24 cellular contexts compared by ENCODE assay signal in the genomic region with DNA sequence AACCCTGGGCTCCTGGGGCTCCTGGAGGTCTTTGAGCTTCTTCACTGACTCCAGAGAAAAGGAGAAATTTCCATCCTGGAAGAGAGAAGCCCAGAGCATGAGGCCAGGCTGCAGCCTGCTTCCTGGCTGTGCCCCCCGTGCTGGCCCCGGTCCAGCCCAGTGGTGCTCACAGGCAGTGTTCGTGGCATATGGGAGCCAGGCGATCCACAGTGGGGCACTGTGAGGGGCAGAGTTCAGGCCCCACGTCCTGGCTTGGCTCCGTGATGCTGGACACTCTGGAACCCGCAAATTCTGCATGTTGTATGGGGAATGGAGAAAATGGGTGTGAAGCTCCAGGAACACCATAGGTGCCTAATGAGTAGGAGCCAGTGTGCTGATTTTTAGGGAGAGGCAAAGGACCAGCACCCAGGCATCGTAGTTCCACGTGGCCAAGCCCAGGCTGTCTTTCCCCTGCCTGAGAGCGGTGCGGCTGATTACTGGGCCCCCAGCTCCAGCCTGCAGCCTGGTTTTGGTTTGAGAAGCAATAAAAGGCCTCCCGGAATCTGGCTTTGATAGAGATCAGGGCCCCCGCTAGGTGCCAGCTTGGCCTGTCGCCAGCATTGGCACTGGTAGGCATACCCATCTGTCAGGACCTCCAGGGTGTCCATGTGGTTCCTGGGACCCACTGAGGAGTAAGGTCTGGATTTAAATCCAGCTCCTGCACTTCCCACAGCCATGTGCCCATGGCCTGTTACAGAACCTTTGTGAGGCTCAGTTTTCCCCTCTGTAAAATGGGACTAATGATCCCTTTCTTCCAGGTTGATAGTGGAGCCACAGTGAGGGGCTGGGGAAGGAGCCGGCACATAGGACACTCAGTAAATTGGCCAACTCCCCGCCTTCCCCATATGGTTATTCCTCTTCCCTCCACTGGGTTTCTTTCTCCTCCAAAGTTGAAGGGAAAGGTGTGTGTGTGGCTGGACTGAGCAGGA. TPM values are rescaled to one million over a fixed set of nuclear protein-coding genes. Genes with fewer than 3 reads are reported as not detected.
DNase-seq lines count a peak whose midpoint lies in the region; ATAC-seq and TF ChIP-seq lines count a peak whose summit lies in the region.
"Had no signal": no experiment of that assay in that cellular context is flagged by ENCODE, and none has a peak within 500 bp of the region (broad histone marks: within the 10 kb centered on the region; RNA-seq: fewer than 3 reads in every experiment).

No MANE protein-coding gene starts in this region.

- no peak overlapping the region for H2BK15ac ChIP-seq in neuronal stem cell (ENCODE audit: low read length)

- peak overlapping the region; percentile 60 for H3K4me3 Mint-ChIP-seq in Caco-2 (ENCODE audit: unreplicated experiment)
- H3K4me3 Mint-ChIP-seq: CD14-positive monocyte, H9, IgD-negative memory B cell had no signal

- no peak overlapping the region for H2AK5ac ChIP-seq in neuronal stem cell (ENCODE audit: low read depth, low read length)

- H3K79me1 ChIP-seq in neuronal stem cell (ENCODE audit: low read depth, low read length): peaks cover 2% of the 10 kb centered on the region

- H2BK120ac ChIP-seq in neuronal stem cell (ENCODE audit: low read depth, low read length): no peak overlapping the region

- H2BK12ac ChIP-seq in neuronal stem cell (ENCODE audit: low read length): no peak overlapping the region

- H3K9me3 ChIP-seq in Caco-2 (peaks cover 9% of the 10 kb centered on the region; the same call in 1 of the 2 replicates), neuronal stem cell (replicated peaks in 1 of 2; ENCODE audit: control insufficient read depth in 2 of 2, insufficient read depth in 1 of 2, low read depth in 1 of 2, low read length in 2 of 2) (peaks cover 0 to 2% of the 10 kb centered on the region in 2 donors)

- CTCF ChIA-PET in Caco-2 (lab: Charles Lee): no interaction called here

- no peak overlapping the region for H4K91ac ChIP-seq in neuronal stem cell (ENCODE audit: low read depth, low read length, poor library complexity)

- peak overlapping the region; percentile 35 for H2AFZ ChIP-seq in neuronal stem cell (ENCODE audit: low read length)

- intact Hi-C loops in Caco-2 (cut with micrococcal nuclease; ENCODE audit: unreplicated experiment): loop anchor here (2.0 kb wide), 1 partner anchor 17 kb away; no protein-coding TSS in a partner anchor

- peaks cover 37% of the 10 kb centered on the region for H3K4me1 Mint-ChIP-seq in Caco-2 (ENCODE audit: low read depth, unreplicated experiment)
- H3K4me1 Mint-ChIP-seq: IgD-negative memory B cell had no signal

- no peaks in the 10 kb centered on the region for H3K9me3 Mint-ChIP-seq in Caco-2 (ENCODE audit: unreplicated experiment)

- no peaks in the 10 kb centered on the region for H3K36me3 ChIP-seq in Caco-2 (ENCODE audit: control insufficient read depth, insufficient read depth, low read length)
- H3K36me3 ChIP-seq in neuronal stem cell (replicated peaks in 1 of 2; ENCODE audit: control insufficient read depth in 2 of 2, insufficient read depth in 2 of 2, low read length in 2 of 2): peaks cover 0 to 3% of the 10 kb centered on the region in 2 donors

- H4K8ac ChIP-seq in neuronal stem cell (ENCODE audit: low read depth, low read length): no peak overlapping the region

- no peak overlapping the region for H3K27ac ChIP-seq in neuronal stem cell (replicated peaks; ENCODE audit: low read length)
- H3K27ac ChIP-seq: SK-N-MC had no signal

- H3K27me3 ChIP-seq in Caco-2 (replicated peaks; ENCODE audit: control insufficient read depth, insufficient read depth, low read length) (no peaks in the 10 kb centered on the region), neuronal stem cell (ENCODE audit: control insufficient read depth in 3 of 3, insufficient read depth in 3 of 3, low read depth in 1 of 3, low read length in 3 of 3) (peaks cover 0 to 3% (median 0%) of the 10 kb centered on the region in 3 experiments)

- TF ChIP-seq CTCF in Caco-2 (IDR thresholded peaks at IDR 0.05; ENCODE audit: insufficient read depth in 1 of 2, low read depth in 1 of 2, low read length in 1 of 2, severe bottlenecking in 1 of 2, unreplicated experiment in 1 of 2): peak in 1 of 2 experiments; percentile 9
- TF ChIP-seq CTCF in omental fat pad (IDR thresholded peaks at IDR 0.05): no peak

- peaks cover 25% of the 10 kb centered on the region for H3K36me3 Mint-ChIP-seq in Caco-2 (ENCODE audit: insufficient read depth, unreplicated experiment)
- H3K36me3 Mint-ChIP-seq: CD14-positive monocyte, IgD-negative memory B cell had no signal

- no peak overlapping the region for H3K4ac ChIP-seq in neuronal stem cell (ENCODE audit: low read length)

- H3K14ac ChIP-seq in neuronal stem cell (ENCODE audit: low read length): no peak overlapping the region

- in situ Hi-C loops in G401 (cut with HindIII; ENCODE audit: low sequenced_read_pairs): no loop called here

- WGBS in neuronal stem cell (ENCODE audit: extremely low coverage in 2 of 2, insufficient read length in 2 of 2, insufficient replicate concordance in 1 of 2), 2 donors: no CpG with 5 or more reads among the region's 16 CpGs

- H2BK5ac ChIP-seq in neuronal stem cell (ENCODE audit: low read length): no peak overlapping the region

- no peak overlapping the region for H3K27ac Mint-ChIP-seq in Caco-2 (ENCODE audit: unreplicated experiment)
- H3K27ac Mint-ChIP-seq: CD14-positive monocyte, H9, IgD-negative memory B cell had no signal

- H3K18ac ChIP-seq in neuronal stem cell (ENCODE audit: low read length): no peak overlapping the region

- H3K4me3 ChIP-seq in Caco-2 (ENCODE audit: low read depth, low read length) (no peak overlapping the region; the same call in 1 of the 2 replicates), neuronal stem cell (ENCODE audit: low read length in 2 of 2) (no peak overlapping the region)
- H3K4me3 ChIP-seq: SK-N-MC had no signal

- POLR2A ChIA-PET in Caco-2 (lab: Charles Lee): no interaction called here

- no peak for ATAC-seq in HG02973 (IDR thresholded peaks at IDR 0.05; ENCODE audit: unreplicated experiment)
- ATAC-seq in omental fat pad (ENCODE audit: low FRiP score): no peak
- ATAC-seq: Panc1 had no signal

- DNase-seq in Caco-2 (no peak), G401 (ENCODE audit: low spot score) (peak; percentile 22), cerebellum (ENCODE audit: low spot score) (peak; percentile 29), neuronal stem cell (ENCODE audit: low spot score) (no peak), NCI-H1105 treated with DMSO at 0.1 percent for 48 hours (lab: John Stamatoyannopoulos, UW) (no peak), hypothalamus (lab: John Stamatoyannopoulos, UW) (no peak), omental fat pad (ENCODE audit: low spot score) (no peak)
- DNase-seq: ACHN, AML-193, DMS53, H9, NCI-H1105, NCI-H187 treated with DMSO at 0.1 percent for 48 hours, NCI-H2171, NCI-H774, Right ventricle myocardium superior had no signal

- H3K4me1 ChIP-seq in Caco-2: peaks cover 34% of the 10 kb centered on the region
- H3K4me1 ChIP-seq in neuronal stem cell (ENCODE audit: control insufficient read depth in 2 of 2, insufficient read depth in 1 of 2, low read depth in 1 of 2, low read length in 2 of 2): no peaks in the 10 kb centered on the region

- no peak overlapping the region for H3K23ac ChIP-seq in neuronal stem cell (ENCODE audit: low read depth, low read length, poor library complexity)

- BruUV-seq in Caco-2 (replicated peaks; lab: Mats Ljungman, UMichigan): TSS peak; percentile 82

- no peaks in the 10 kb centered on the region for H3K27me3 Mint-ChIP-seq in Caco-2 (ENCODE audit: insufficient read depth, unreplicated experiment)

- H3K4me2 ChIP-seq in neuronal stem cell (ENCODE audit: insufficient read depth, low read length, poor library complexity, severe bottlenecking): no peak overlapping the region

- H3K9ac ChIP-seq in neuronal stem cell (ENCODE audit: low read depth, low read length, poor library complexity): no peak overlapping the region

RNA-seq across cellular contexts. Expression of gene GUCA2A, which starts 0.7 kb away (rescaled TPM):
- total RNA-seq in Caco-2 (2022): 24.1 and 28.8 TPM in 2 replicates
- not detected in 2 replicates for total RNA-seq in G401 (2014; rRNA removed; shearing (Covaris generic))
- not detected for total RNA-seq in cerebellum
- not detected for polyA plus RNA-seq in neuronal stem cell (2013, experiment 1 of 2)
- not detected for polyA plus RNA-seq in neuronal stem cell (2013, experiment 2 of 2)
- not detected for total RNA-seq in omental fat pad
- total RNA-seq: H9, LHCN-M2, NCI-H460, Right ventricle myocardium superior had no signal
- polyA plus RNA-seq: CD14-positive monocyte, IgD-negative memory B cell had no signal

RNA-seq across cellular contexts. Expression of gene GUCA2B, which starts 10.6 kb away (rescaled TPM):
- 0.75 TPM in 1 of 2 replicates, not detected in the other for total RNA-seq in Caco-2 (2022)
- not detected in 2 replicates for total RNA-seq in G401 (2014; rRNA removed; shearing (Covaris generic))
- total RNA-seq in cerebellum: not detected
- polyA plus RNA-seq in neuronal stem cell (2013, experiment 1 of 2): not detected
- polyA plus RNA-seq in neuronal stem cell (2013, experiment 2 of 2): not detected
- not detected for total RNA-seq in omental fat pad
- total RNA-seq: H9, HT1080, LHCN-M2, NCI-H460, Right ventricle myocardium superior had no signal
- polyA plus RNA-seq: CD14-positive monocyte, IgD-negative memory B cell had no signal

Comparison
In these comparisons a context has a peak if more than half of its experiments do, and no peak if none do; other contexts are left out.
1. DNase-seq: peak in G401 (single experiment) and cerebellum (single experiment); none in Caco-2 (0 of 2), neuronal stem cell (single experiment), NCI-H1105 treated with DMSO at 0.1 percent for 48 hours (single experiment), hypothalamus (0 of 51) and omental fat pad (single experiment).
2. RNA of gene GUCA2A, which starts 0.7 kb away (total RNA-seq): 24.1 to 28.8 TPM in Caco-2; not detected in cerebellum (single experiment), not detected in G401 and not detected in omental fat pad; every median in the first group is over 10 times any median in the second.